Comparison of ENCODE assay signal across 30 cellular contexts in the genomic region with DNA sequence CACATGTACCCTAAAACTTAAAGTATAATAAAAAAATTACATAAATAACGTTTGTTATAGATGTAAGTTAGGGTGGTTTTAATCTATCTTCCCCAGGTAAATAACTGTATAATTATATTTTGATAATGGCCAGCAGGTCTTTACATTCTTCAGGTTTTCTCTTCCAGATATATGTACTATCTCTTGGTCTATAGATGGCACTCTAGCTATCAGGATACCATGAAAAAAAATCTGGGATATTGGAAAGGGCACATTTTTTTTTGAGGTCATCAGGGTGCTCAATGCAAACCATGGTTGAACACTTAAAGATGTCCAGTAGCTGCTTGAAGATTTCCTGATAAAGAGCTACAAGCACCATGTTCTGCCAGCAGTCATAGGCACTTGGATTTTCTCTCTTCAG. TPM values are rescaled to one million over a fixed set of nuclear protein-coding genes. Genes with fewer than 3 reads are reported as not detected.
DNase-seq lines count a peak whose midpoint lies in the region; ATAC-seq and TF ChIP-seq lines count a peak whose summit lies in the region.
"Had no signal": no experiment of that assay in that cellular context is flagged by ENCODE, and none has a peak within 500 bp of the region (broad histone marks: within the 10 kb centered on the region; RNA-seq: fewer than 3 reads in every experiment).

No MANE protein-coding gene starts in this region.

- H3K79me2 ChIP-seq in SK-N-SH (ENCODE audit: insufficient read depth) (no peaks in the 10 kb centered on the region), PC-3 (ENCODE audit: low read length) (no peaks in the 10 kb centered on the region), trophoblast cell (ENCODE audit: control insufficient read depth, insufficient read depth, low read length, poor library complexity) (no peaks in the 10 kb centered on the region)

- no peak overlapping the region for H4K8ac ChIP-seq in trophoblast cell (ENCODE audit: low read depth, low read length)

- no peak overlapping the region for H3K14ac ChIP-seq in trophoblast cell (ENCODE audit: low read length)

- H3K4me3 ChIP-seq in SK-N-SH (ENCODE audit: low read depth in 2 of 2, low read length in 1 of 2): no peak overlapping the region
- H3K4me3 ChIP-seq in PC-3 (ENCODE audit: low read length): no peak overlapping the region
- H3K4me3 ChIP-seq in epithelial cell of proximal tubule (ENCODE audit: low read depth, low read length): no peak overlapping the region
- H3K4me3 ChIP-seq in trophoblast cell (ENCODE audit: low read depth, low read length): no peak overlapping the region
- no peak overlapping the region for H3K4me3 ChIP-seq in MG63
- H3K4me3 ChIP-seq: adrenal gland, cardiac muscle cell, gastroesophageal sphincter, HAP-1, SJSA1, spleen had no signal

- intact Hi-C loops in PC-3 (cut with micrococcal nuclease): no loop called here
- intact Hi-C loops in left ventricle myocardium superior (cut with micrococcal nuclease): no loop called here

- H4K20me1 ChIP-seq in SK-N-SH (ENCODE audit: insufficient read depth) (no peaks in the 10 kb centered on the region), PC-3 (ENCODE audit: low read length) (no peaks in the 10 kb centered on the region)

- H3K9me3 ChIP-seq in SK-N-SH (no peaks in the 10 kb centered on the region), PC-3 (ENCODE audit: low read length) (no peaks in the 10 kb centered on the region), trophoblast cell (ENCODE audit: insufficient read depth, low read depth, low read length) (no peaks in the 10 kb centered on the region), MG63 (no peaks in the 10 kb centered on the region)
- H3K9me3 ChIP-seq: adrenal gland, gastroesophageal sphincter, HAP-1, SJSA1 had no signal

- WGBS in SK-N-SH (ENCODE audit: low lambda C conversion rate): 17% methylated on average over 1 of the region's 1 CpG
- no CpG with 5 or more reads among the region's 1 CpG for WGBS in trophoblast cell (ENCODE audit: extremely low coverage, insufficient coverage, insufficient read length)

- H2BK5ac ChIP-seq in trophoblast cell (ENCODE audit: low read depth, low read length, poor library complexity): no peak overlapping the region

- H2BK120ac ChIP-seq in trophoblast cell (ENCODE audit: insufficient read depth, low read length, poor library complexity): no peak overlapping the region

- H3K36me3 ChIP-seq in SK-N-SH (replicated peaks in 1 of 2; ENCODE audit: control insufficient read depth in 1 of 2, insufficient read depth in 2 of 2, low read length in 1 of 2) (no peaks in the 10 kb centered on the region), PC-3 (ENCODE audit: low read depth, low read length) (no peaks in the 10 kb centered on the region), trophoblast cell (ENCODE audit: control insufficient read depth in 1 of 2, insufficient read depth in 2 of 2, low read length in 2 of 2) (no peaks in the 10 kb centered on the region), MG63 (no peaks in the 10 kb centered on the region)
- H3K36me3 ChIP-seq: adrenal gland, cardiac muscle cell, HAP-1, SJSA1, spleen had no signal

- no peak overlapping the region for H4K91ac ChIP-seq in trophoblast cell (ENCODE audit: low read depth, low read length)

- no peak for DNase-seq in SK-N-SH
- DNase-seq in PC-3: no peak
- no peak for DNase-seq in epithelial cell of proximal tubule (ENCODE audit: low read depth)
- no peak for DNase-seq in trophoblast cell
- no peak for DNase-seq in MG63
- no peak for DNase-seq in NOMO-1 treated with dmso at 0.1 percent for 144 hours (lab: John Stamatoyannopoulos, UW; ENCODE audit: unreplicated experiment)
- no peak for DNase-seq in left ventricle myocardium superior
- DNase-seq: ACHN; activated B cell treated with CpG ODN at 0.5 μM for 24 hours; activated CD4-positive, alpha-beta memory T cell treated with anti-CD3 and anti-CD28 coated beads for 36 hours; activated T-cell treated with anti-CD3 and anti-CD28 coated beads for 4 hours; adrenal gland; CD4-positive, alpha-beta T cell; dermis blood vessel endothelial cell; DMS79; kidney; MM.1S; NCI-H1436 treated with DMSO at 0.1 percent for 48 hours; NCI-H2171 treated with DMSO at 0.1 percent for 48 hours; NCI-H69; nucleus accumbens; spleen had no signal

- H3K27ac ChIP-seq in SK-N-SH (ENCODE audit: low read depth in 2 of 2, low read length in 1 of 2): no peak overlapping the region
- H3K27ac ChIP-seq in PC-3 (ENCODE audit: low read length): no peak overlapping the region
- no peak overlapping the region for H3K27ac ChIP-seq in trophoblast cell (ENCODE audit: low read depth, low read length)
- H3K27ac ChIP-seq: adrenal gland, cardiac muscle cell, gastroesophageal sphincter, SJSA1, spleen had no signal

- H3K27me3 ChIP-seq in SK-N-SH (ENCODE audit: insufficient read depth): no peaks in the 10 kb centered on the region
- no peaks in the 10 kb centered on the region for H3K27me3 ChIP-seq in PC-3 (ENCODE audit: low read length)
- H3K27me3 ChIP-seq in trophoblast cell (ENCODE audit: insufficient read depth, low read length): no peaks in the 10 kb centered on the region
- no peaks in the 10 kb centered on the region for H3K27me3 ChIP-seq in MG63
- H3K27me3 ChIP-seq: adrenal gland, cardiac muscle cell, gastroesophageal sphincter, SJSA1, spleen had no signal

- H3K4me1 ChIP-seq in SK-N-SH (ENCODE audit: control insufficient read depth in 1 of 2, insufficient read depth in 2 of 2, low read depth in 1 of 2, low read length in 1 of 2) (no peaks in the 10 kb centered on the region), PC-3 (ENCODE audit: insufficient read depth, low read length) (no peaks in the 10 kb centered on the region), trophoblast cell (ENCODE audit: control insufficient read depth in 1 of 2, insufficient read depth in 2 of 2, low read length in 2 of 2) (peaks cover 2 to 6% of the 10 kb centered on the region in 2 experiments)
- H3K4me1 ChIP-seq: adrenal gland, gastroesophageal sphincter, HAP-1, SJSA1 had no signal

- H2BK12ac ChIP-seq in trophoblast cell (ENCODE audit: low read length): no peak overlapping the region

- TF ChIP-seq CTCF in SK-N-SH (IDR thresholded peaks at IDR 0.05): no peak
- peak; percentile 47; the same call in 1 of the 2 replicates for TF ChIP-seq CTCF in PC-3 (conservative IDR thresholded peaks at IDR 0.05; ENCODE audit: low read depth, low read length)
- peak; percentile 30 for TF ChIP-seq CTCF in epithelial cell of proximal tubule (conservative IDR thresholded peaks at IDR 0.05; ENCODE audit: low read depth, low read length)

- BruUV-seq in PC-3 (replicated peaks; lab: Mats Ljungman, UMichigan): no TSS peak

- H3K23ac ChIP-seq in trophoblast cell (ENCODE audit: low read length): no peak overlapping the region

- H2AFZ ChIP-seq in SK-N-SH (ENCODE audit: low read depth) (no peak overlapping the region), PC-3 (ENCODE audit: low read length) (no peak overlapping the region), trophoblast cell (ENCODE audit: insufficient read depth, low read length, poor library complexity) (no peak overlapping the region)

- no peak overlapping the region for H4K12ac ChIP-seq in trophoblast cell (ENCODE audit: low read depth, low read length)

- no peak overlapping the region for H3K9ac ChIP-seq in SK-N-SH
- no peak overlapping the region for H3K9ac ChIP-seq in PC-3 (ENCODE audit: low read length)
- H3K9ac ChIP-seq in trophoblast cell (ENCODE audit: low read length): no peak overlapping the region

- TF ChIP-seq EP300 in SK-N-SH (IDR thresholded peaks at IDR 0.05; ENCODE audit: borderline replicate concordance in 1 of 2, low read depth in 1 of 2, low read length in 1 of 2): no peak

- no peaks in the 10 kb centered on the region for H3K79me1 ChIP-seq in trophoblast cell (ENCODE audit: low read length)

- no peak overlapping the region for H2AK5ac ChIP-seq in trophoblast cell (ENCODE audit: low read length)

- no peak for ATAC-seq in SK-N-SH treated with all-trans-retinoic acid at 6 μM for 48 hours
- ATAC-seq in PC-3: no peak
- no peak for ATAC-seq in left ventricle myocardium superior
- ATAC-seq: gastroesophageal sphincter had no signal

- no peak overlapping the region for H3K18ac ChIP-seq in trophoblast cell (ENCODE audit: low read length)

- H3K4me2 ChIP-seq in SK-N-SH (no peak overlapping the region), PC-3 (ENCODE audit: low read length) (no peak overlapping the region), trophoblast cell (ENCODE audit: low read length) (no peak overlapping the region)

- POLR2A ChIA-PET in SK-N-SH (lab: Yijun Ruan, JAX): no interaction called here
- POLR2A ChIA-PET in PC-3 (lab: Charles Lee; ENCODE audit: unreplicated experiment): no interaction called here

- no peaks in the 10 kb centered on the region for H3K9me2 ChIP-seq in SK-N-SH
- no peaks in the 10 kb centered on the region for H3K9me2 ChIP-seq in PC-3 (replicated peaks; ENCODE audit: low read length)

- H3K4ac ChIP-seq in trophoblast cell (ENCODE audit: low read depth, low read length): no peak overlapping the region

- CTCF ChIA-PET in SK-N-SH (lab: Yijun Ruan, JAX): interaction anchor here (0.7 to 1.1 kb wide), 2 partner anchors 33 to 60 kb away, joined by 3 read pairs; a partner anchor contains a TSS
- CTCF ChIA-PET in PC-3 (lab: Charles Lee): no interaction called here

- H3F3A ChIP-seq in SK-N-SH (replicated peaks; ENCODE audit: insufficient read depth) (no peaks in the 10 kb centered on the region), PC-3 (ENCODE audit: low read length, unreplicated experiment) (no peaks in the 10 kb centered on the region)

- TF ChIP-seq RAD21 in SK-N-SH (IDR thresholded peaks at IDR 0.05; ENCODE audit: low read length): peak; percentile 11; the same call in 1 of the 2 replicates

TF ChIP-seq in SK-N-SH, 30 proteins besides CTCF, POLR2A, EP300 and RAD21 (continues in another document):
- no peak for TF ChIP-seq SIN3A (IDR thresholded peaks at IDR 0.05; ENCODE audit: borderline replicate concordance, low read depth, low read length)

TF ChIP-seq in SK-N-SH treated with all-trans-retinoic acid at 6 μM for 48 hours, 23 proteins besides CTCF, POLR2A, EP300 and RAD21:
- TF ChIP-seq TCF4 (CRISPR knock-in tag; IDR thresholded peaks at IDR 0.05; ENCODE audit: borderline replicate concordance): no peak

RNA-seq across cellular contexts. Expression of a gene that starts 15.6 kb away (rescaled TPM):
- polyA plus RNA-seq in SK-N-SH (2012; rRNA removed): not detected in 2 replicates
- not detected in 2 replicates for polyA plus RNA-seq in SK-N-SH (2012; cell fraction: cytosol; rRNA removed)
- not detected in 2 replicates for polyA plus RNA-seq in SK-N-SH (2012; cell fraction: nucleus; rRNA removed)
- total RNA-seq in PC-3 (2014; rRNA removed) (not detected in 2 replicates), epithelial cell of proximal tubule (not detected in 2 replicates), left ventricle myocardium superior (not detected)
- 0.05 TPM in 1 of 2 replicates, not detected in the other for polyA plus RNA-seq in trophoblast cell (2013)
- total RNA-seq in MG63 (2014; rRNA removed; shearing (Covaris generic); ENCODE audit: low replicate concordance): not detected in 2 replicates
- total RNA-seq: activated B cell treated with CpG ODN at 0.5 μM for 24 hours; activated CD4-positive, alpha-beta memory T cell treated with anti-CD3 and anti-CD28 coated beads for 36 hours; cardiac muscle cell; CD4-positive, alpha-beta T cell; dermis blood vessel endothelial cell; myocyte; SJSA1; urinary bladder had no signal

RNA-seq across cellular contexts. Expression of a gene that starts 59.3 kb away (rescaled TPM):
- polyA plus RNA-seq in SK-N-SH (2012; rRNA removed): not detected in 2 replicates
- polyA plus RNA-seq in SK-N-SH (2012; cell fraction: cytosol; rRNA removed): not detected in 2 replicates
- not detected in 2 replicates for polyA plus RNA-seq in SK-N-SH (2012; cell fraction: nucleus; rRNA removed)
- total RNA-seq in PC-3 (2014; rRNA removed): not detected in 2 replicates
- total RNA-seq in epithelial cell of proximal tubule: not detected in 2 replicates
- polyA plus RNA-seq in trophoblast cell (2013): 0.11 and 0.15 TPM in 2 replicates
- not detected in 2 replicates for total RNA-seq in MG63 (2014; rRNA removed; shearing (Covaris generic); ENCODE audit: low replicate concordance)
- not detected for total RNA-seq in left ventricle myocardium superior
- total RNA-seq: activated B cell treated with CpG ODN at 0.5 μM for 24 hours; activated CD4-positive, alpha-beta memory T cell treated with anti-CD3 and anti-CD28 coated beads for 36 hours; cardiac muscle cell; CD4-positive, alpha-beta T cell; dermis blood vessel endothelial cell; myocyte; SJSA1; spleen; subcutaneous adipose tissue had no signal
